Comparison of ENCODE assay signal across 9 cellular contexts in the genomic region with DNA sequence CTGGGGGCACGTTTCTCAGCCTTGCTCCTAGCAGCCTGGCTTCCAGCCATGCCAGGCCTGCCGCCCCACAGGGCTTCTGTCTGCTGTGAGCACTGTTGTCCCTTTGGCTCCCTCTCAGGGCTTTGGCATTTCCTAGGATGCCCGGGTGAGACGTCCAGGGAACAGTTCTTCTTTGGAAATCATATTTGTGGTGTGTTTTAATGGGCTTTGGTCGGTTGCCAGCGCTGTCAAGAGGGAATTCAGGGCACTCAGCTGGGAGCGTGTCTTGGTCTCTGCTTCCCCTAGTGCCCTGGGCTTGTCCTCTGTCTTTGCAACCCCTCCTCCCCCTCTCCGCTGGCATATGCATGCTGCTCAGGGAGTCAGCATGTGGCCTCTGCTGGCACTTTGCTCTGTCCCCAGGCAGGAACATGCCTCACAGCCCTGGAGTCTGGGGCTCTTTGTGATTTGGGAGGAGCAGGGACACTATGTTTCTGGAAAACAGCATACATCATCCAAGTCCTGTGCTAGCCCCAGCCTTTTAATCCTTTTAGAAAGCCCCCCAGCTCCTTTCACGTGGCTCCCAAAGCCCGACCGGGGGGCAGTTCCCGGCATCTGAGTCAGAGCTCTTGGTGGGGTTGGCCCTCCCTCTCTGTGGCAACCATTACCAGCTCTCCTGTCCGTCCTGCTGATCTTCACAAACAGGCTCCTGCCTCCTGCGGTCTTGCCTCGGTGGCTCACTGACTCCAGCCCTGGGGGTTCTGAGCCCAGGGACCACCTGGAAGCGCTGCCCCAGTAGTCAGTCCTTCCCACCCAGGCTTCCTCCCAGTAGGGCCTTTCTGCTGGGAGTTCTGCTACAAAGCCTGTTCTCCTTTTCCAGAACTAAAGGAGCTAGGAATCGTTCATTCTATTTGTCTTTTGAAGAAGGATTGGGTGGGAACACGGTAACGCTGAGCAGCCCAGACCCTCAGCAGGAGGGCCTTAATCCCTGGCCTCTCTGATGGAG. TPM values are rescaled to one million over a fixed set of nuclear protein-coding genes. Genes with fewer than 3 reads are reported as not detected.
A peak's percentile ranks its signal among the peaks of the same experiment; 100 is the strongest.
DNase-seq lines count a peak whose midpoint lies in the region; ATAC-seq and TF ChIP-seq lines count a peak whose summit lies in the region.
"Had no signal": no experiment of that assay in that cellular context is flagged by ENCODE, and none has a peak within 500 bp of the region (broad histone marks: within the 10 kb centered on the region; RNA-seq: fewer than 3 reads in every experiment).

No MANE protein-coding gene starts in this region.

- H3K79me1 ChIP-seq in neuronal stem cell (ENCODE audit: low read depth, low read length): peaks cover 2% of the 10 kb centered on the region

- H2AK5ac ChIP-seq in neuronal stem cell (ENCODE audit: low read depth, low read length): no peak overlapping the region

- H3K27me3 ChIP-seq in BLaER1 treated with 17β-estradiol and CSF1 and Interleukin-3, amounts not matched to agents 10 nM and 100 nM: no peaks in the 10 kb centered on the region
- H3K27me3 ChIP-seq in NT2/D1 (ENCODE audit: insufficient read depth, insufficient read length) (no peaks in the 10 kb centered on the region), neuronal stem cell (ENCODE audit: control insufficient read depth in 3 of 3, insufficient read depth in 3 of 3, low read depth in 1 of 3, low read length in 3 of 3) (no peaks in the 10 kb centered on the region)
- H3K27me3 ChIP-seq in effector memory CD4-positive, alpha-beta T cell (replicated peaks; ENCODE audit: control insufficient read depth, insufficient read depth, low read length, poor library complexity, severe bottlenecking): no peaks in the 10 kb centered on the region

- H4K91ac ChIP-seq in neuronal stem cell (ENCODE audit: low read depth, low read length, poor library complexity): no peak overlapping the region

- no peaks in the 10 kb centered on the region for H3K9me3 ChIP-seq in BLaER1 treated with 17β-estradiol and CSF1 and Interleukin-3, amounts not matched to agents 10 nM and 100 nM (replicated peaks in 1 of 11)
- no peaks in the 10 kb centered on the region for H3K9me3 ChIP-seq in NT2/D1 (ENCODE audit: insufficient read depth, low read length)
- H3K9me3 ChIP-seq in neuronal stem cell (replicated peaks in 1 of 2; ENCODE audit: control insufficient read depth in 2 of 2, insufficient read depth in 1 of 2, low read depth in 1 of 2, low read length in 2 of 2): peaks cover 0 to 1% of the 10 kb centered on the region in 2 donors
- no peaks in the 10 kb centered on the region for H3K9me3 ChIP-seq in effector memory CD4-positive, alpha-beta T cell (ENCODE audit: control insufficient read depth, low read length)

- peaks cover 68 to 97% (median 81%) of the 10 kb centered on the region in 10 experiments for H3K4me1 ChIP-seq in BLaER1 treated with 17β-estradiol and CSF1 and Interleukin-3, amounts not matched to agents 10 nM and 100 nM
- peaks cover 33% of the 10 kb centered on the region for H3K4me1 ChIP-seq in NT2/D1 (ENCODE audit: insufficient read depth, insufficient read length)
- H3K4me1 ChIP-seq in neuronal stem cell (ENCODE audit: control insufficient read depth in 2 of 2, insufficient read depth in 1 of 2, low read depth in 1 of 2, low read length in 2 of 2): peaks cover 0 to 28% of the 10 kb centered on the region in 2 donors
- no peaks in the 10 kb centered on the region for H3K4me1 ChIP-seq in effector memory CD4-positive, alpha-beta T cell (ENCODE audit: control insufficient read depth, insufficient read depth, low read length, poor library complexity, severe bottlenecking)

- H2AFZ ChIP-seq in neuronal stem cell (ENCODE audit: low read length): no peak overlapping the region

- TF ChIP-seq CTCF in GM13977 (IDR thresholded peaks at IDR 0.05; ENCODE audit: extremely low read depth, insufficient read depth, missing control alignments): no peak

- H3K4ac ChIP-seq in neuronal stem cell (ENCODE audit: low read length): no peak overlapping the region

- no peak overlapping the region for H4K8ac ChIP-seq in neuronal stem cell (ENCODE audit: low read depth, low read length)

- peak overlapping the region; percentile 46 for H3K18ac ChIP-seq in neuronal stem cell (ENCODE audit: low read length)

- in situ Hi-C loops in GM13977 (cut with MboI; ENCODE audit: low pct_unique_long_range_greater_than_20kb, low sequenced_read_pairs, unreplicated experiment): no loop called here

- H3K36me3 ChIP-seq in BLaER1 treated with 17β-estradiol and CSF1 and Interleukin-3, amounts not matched to agents 10 nM and 100 nM: peaks cover 45 to 79% (median 68%) of the 10 kb centered on the region in 11 experiments
- peaks cover 81% of the 10 kb centered on the region for H3K36me3 ChIP-seq in NT2/D1 (ENCODE audit: insufficient read depth, insufficient read length, low read length)
- H3K36me3 ChIP-seq in neuronal stem cell (replicated peaks in 1 of 2; ENCODE audit: control insufficient read depth in 2 of 2, insufficient read depth in 2 of 2, low read length in 2 of 2): peaks cover 20 to 96% of the 10 kb centered on the region in 2 donors
- H3K36me3 ChIP-seq in effector memory CD4-positive, alpha-beta T cell (ENCODE audit: control insufficient read depth, insufficient read depth, low read length): peaks cover 55% of the 10 kb centered on the region

- H3K14ac ChIP-seq in neuronal stem cell (ENCODE audit: low read length): peak overlapping the region; percentile 85

- DNase-seq in NT2/D1 (ENCODE audit: low read depth, low spot score) (peak; percentile 49), fibroblast of gingiva (ENCODE audit: low read depth) (peak; percentile 99), neuronal stem cell (ENCODE audit: low spot score) (peak; percentile 33), GM13977 (ENCODE audit: low spot score) (no peak)
- no peak for DNase-seq in effector memory CD4-positive, alpha-beta T cell
- DNase-seq in activated CD8-positive, alpha-beta memory T cell treated with anti-CD3 and anti-CD28 coated beads, Interleukin-2, amount 50 U/mL, for 4 hours: no peak
- DNase-seq: activated naive CD8-positive, alpha-beta T cell treated with anti-CD3 and anti-CD28 coated beads, Interleukin-2, amount 10 ng/mL, durations not matched to agents 7 days and 5 days had no signal

- H3K27ac ChIP-seq in BLaER1 treated with 17β-estradiol and CSF1 and Interleukin-3, amounts not matched to agents 10 nM and 100 nM: peak overlapping the region in 8 of 11 experiments; percentile 6 to 97 (median 94); a peak in 15 of 22 replicates
- H3K27ac ChIP-seq in neuronal stem cell (replicated peaks; ENCODE audit: low read length): peak overlapping the region; percentile 69
- no peak overlapping the region for H3K27ac ChIP-seq in effector memory CD4-positive, alpha-beta T cell (ENCODE audit: insufficient read depth, low read length, poor library complexity, severe bottlenecking)

- ATAC-seq in HG03280 (IDR thresholded peaks at IDR 0.05; ENCODE audit: unreplicated experiment): no peak

- H2BK120ac ChIP-seq in neuronal stem cell (ENCODE audit: low read depth, low read length): no peak overlapping the region

- H2BK5ac ChIP-seq in neuronal stem cell (ENCODE audit: low read length): no peak overlapping the region

- H2BK12ac ChIP-seq in neuronal stem cell (ENCODE audit: low read length): no peak overlapping the region

- H3K9ac ChIP-seq in BLaER1 treated with 17β-estradiol and CSF1 and Interleukin-3, amounts not matched to agents 10 nM and 100 nM: peak overlapping the region in 9 of 11 experiments; percentile 1 to 86 (median 25); a peak in 11 of 22 replicates
- H3K9ac ChIP-seq in NT2/D1 (ENCODE audit: insufficient read length, low read depth): peak overlapping the region; percentile 69
- H3K9ac ChIP-seq in neuronal stem cell (ENCODE audit: low read depth, low read length, poor library complexity): no peak overlapping the region

- H4K20me1 ChIP-seq in BLaER1 treated with 17β-estradiol and CSF1 and Interleukin-3, amounts not matched to agents 10 nM and 100 nM: peaks cover 0 to 60% (median 8%) of the 10 kb centered on the region in 11 experiments; a peak in 12 of 22 replicates

- peak overlapping the region in 10 of 11 experiments; percentile 90 to 98 (median 94); a peak in 17 of 22 replicates for H3K4me2 ChIP-seq in BLaER1 treated with 17β-estradiol and CSF1 and Interleukin-3, amounts not matched to agents 10 nM and 100 nM
- no peak overlapping the region for H3K4me2 ChIP-seq in neuronal stem cell (ENCODE audit: insufficient read depth, low read length, poor library complexity, severe bottlenecking)

- H3K4me3 ChIP-seq in BLaER1 treated with 17β-estradiol and CSF1 and Interleukin-3, amounts not matched to agents 10 nM and 100 nM: no peak overlapping the region
- H3K4me3 ChIP-seq in NT2/D1 (ENCODE audit: insufficient read length, low read depth) (no peak overlapping the region), neuronal stem cell (ENCODE audit: low read length in 2 of 2) (no peak overlapping the region)
- H3K4me3 ChIP-seq in effector memory CD4-positive, alpha-beta T cell (ENCODE audit: insufficient read depth, low read depth, low read length, poor library complexity, severe bottlenecking): no peak overlapping the region

- WGBS in neuronal stem cell (ENCODE audit: extremely low coverage in 2 of 2, insufficient read length in 2 of 2, insufficient replicate concordance in 1 of 2), 2 donors: no CpG with 5 or more reads among the region's 19 CpGs

- no peak overlapping the region for H3K23ac ChIP-seq in neuronal stem cell (ENCODE audit: low read depth, low read length, poor library complexity)

- no peak overlapping the region for H2BK15ac ChIP-seq in neuronal stem cell (ENCODE audit: low read length)

RNA-seq across cellular contexts. Expression of gene SAP30BP, which starts 26.7 kb away (rescaled TPM):
- 54.0 TPM for polyA plus RNA-seq in neuronal stem cell (2013, experiment 1 of 2)
- 51.1 TPM for polyA plus RNA-seq in neuronal stem cell (2013, experiment 2 of 2)

RNA-seq across cellular contexts. Expression of gene RECQL5, which starts 26.8 kb away (rescaled TPM):
- 16.5 TPM for polyA plus RNA-seq in neuronal stem cell (2013, experiment 1 of 2)
- polyA plus RNA-seq in neuronal stem cell (2013, experiment 2 of 2): 16.0 TPM

RNA-seq across cellular contexts. Expression of gene ITGB4, which starts 27.5 kb away (rescaled TPM):
- polyA plus RNA-seq in neuronal stem cell (2013, experiment 1 of 2): 1.5 TPM
- polyA plus RNA-seq in neuronal stem cell (2013, experiment 2 of 2): 2.0 TPM

Comparison
In these comparisons a context has a peak if more than half of its experiments do, and no peak if none do; other contexts are left out.
1. DNase-seq: peak in NT2/D1 (single experiment), fibroblast of gingiva (single experiment) and neuronal stem cell (single experiment); none in effector memory CD4-positive, alpha-beta T cell (0 of 3), activated CD8-positive, alpha-beta memory T cell treated with anti-CD3 and anti-CD28 coated beads, Interleukin-2, amount 50 U/mL, for 4 hours (single experiment) and GM13977 (single experiment).